Comparison of ENCODE assay signal across 28 cellular contexts in genomic region chr19:50815443-50815842, GRCh38. TPM values are rescaled to one million over a fixed set of nuclear protein-coding genes. Genes with fewer than 3 reads are reported as not detected.
"Had no signal": no experiment of that assay in that cellular context is flagged by ENCODE, and none has a peak within 500 bp of the region (broad histone marks: within the 10 kb centered on the region; RNA-seq: fewer than 3 reads in every experiment).

No MANE protein-coding gene starts in this region.

- H3K4me1 ChIP-seq: breast epithelium, colonic mucosa, SJSA1 had no signal

- H3K27ac Mint-ChIP-seq: activated CD4-positive, alpha-beta T cell treated with anti-CD3 and anti-CD28 coated beads, Interleukin-2, amount 10 ng/mL, durations not matched to agents 7 days and 5 days; activated naive CD4-positive, alpha-beta T cell treated with anti-CD3 and anti-CD28 coated beads, Interleukin-2, amount 10 ng/mL, durations not matched to agents 7 days and 5 days; activated naive CD8-positive, alpha-beta T cell treated with anti-CD3 and anti-CD28 coated beads, Interleukin-2, amount 10 ng/mL, durations not matched to agents 7 days and 5 days; activated T-helper 17 cell treated with anti-CD3 and anti-CD28 coated beads, Interleukin-2, amount 50 U/mL, for 72 hours; T-cell had no signal

- H3K36me3 ChIP-seq: adrenal gland, breast epithelium, colonic mucosa, SJSA1 had no signal

- H3K4me3 ChIP-seq: adrenal gland, breast epithelium, colonic mucosa, SJSA1 had no signal

- H3K27ac ChIP-seq: adrenal gland, breast epithelium, colonic mucosa, SJSA1 had no signal

- DNase-seq: activated CD4-positive, alpha-beta memory T cell treated with anti-CD3 and anti-CD28 coated beads for 36 hours; activated CD4-positive, alpha-beta T cell treated with anti-CD3 and anti-CD28 coated beads, Interleukin-2, amount 10 ng/mL, durations not matched to agents 7 days and 5 days; activated CD4-positive, CD25-positive, alpha-beta regulatory T cell; activated CD8-positive, alpha-beta memory T cell treated with anti-CD3 and anti-CD28 coated beads for 24 hours; activated gamma-delta T cell; activated naive CD4-positive, alpha-beta T cell treated with anti-CD3 and anti-CD28 coated beads, Interleukin-2, amount 10 ng/mL, durations not matched to agents 7 days and 5 days; activated naive CD8-positive, alpha-beta T cell treated with anti-CD3 and anti-CD28 coated beads, Interleukin-2, amount 10 ng/mL, durations not matched to agents 7 days and 5 days; activated T-cell treated with anti-CD3 and anti-CD28 coated beads, Interleukin-2, amount 50 U/mL, for 48 hours; adrenal gland; anterior cingulate cortex; caudate nucleus; colonic mucosa; NCI-H1048; NCI-H1930; NCI-H345; NCI-H510A; NCI-H526 treated with DMSO at 0.1 percent for 48 hours; PC-3; SHP77; T-cell; T-helper 2 cell; T1000 had no signal

- H3K4me3 Mint-ChIP-seq: activated CD4-positive, alpha-beta memory T cell treated with anti-CD3 and anti-CD28 coated beads for 36 hours; activated CD4-positive, alpha-beta T cell treated with anti-CD3 and anti-CD28 coated beads, Interleukin-2, amount 10 ng/mL, durations not matched to agents 7 days and 5 days; activated naive CD4-positive, alpha-beta T cell treated with anti-CD3 and anti-CD28 coated beads, Interleukin-2, amount 10 ng/mL, durations not matched to agents 7 days and 5 days; activated naive CD8-positive, alpha-beta T cell treated with anti-CD3 and anti-CD28 coated beads, Interleukin-2, amount 10 ng/mL, durations not matched to agents 7 days and 5 days had no signal

- H3K36me3 Mint-ChIP-seq: activated CD4-positive, alpha-beta memory T cell treated with anti-CD3 and anti-CD28 coated beads for 36 hours; activated naive CD4-positive, alpha-beta T cell treated with anti-CD3 and anti-CD28 coated beads, Interleukin-2, amount 10 ng/mL, durations not matched to agents 7 days and 5 days; T-cell had no signal

- FAIRE-seq: RCC 7860, TTC549 had no signal

- ATAC-seq: activated T-helper 17 cell treated with anti-CD3 and anti-CD28 coated beads, Interleukin-2, amount 50 U/mL, for 72 hours; PC-3; T-cell had no signal

- H3K9me3 Mint-ChIP-seq: activated CD4-positive, alpha-beta memory T cell treated with anti-CD3 and anti-CD28 coated beads for 36 hours; activated T-helper 17 cell treated with anti-CD3 and anti-CD28 coated beads, Interleukin-2, amount 50 U/mL, for 72 hours; T-cell had no signal

- H3K9me3 ChIP-seq: adrenal gland, breast epithelium, colonic mucosa, SJSA1 had no signal

- H3K27me3 ChIP-seq: colonic mucosa had no signal

RNA-seq across cellular contexts. Expression of gene KLK1, which starts 8.1 kb away (rescaled TPM):
- total RNA-seq: cerebellum, PC-3, SJSA1 had no signal

RNA-seq across cellular contexts. Expression of gene KLK15, which starts 17.9 kb away (rescaled TPM):
- total RNA-seq: activated CD4-positive, alpha-beta memory T cell treated with anti-CD3 and anti-CD28 coated beads for 36 hours; activated CD4-positive, alpha-beta T cell treated with anti-CD3 and anti-CD28 coated beads, Interleukin-2, amount 10 ng/mL, durations not matched to agents 7 days and 5 days; activated naive CD8-positive, alpha-beta T cell treated with anti-CD3 and anti-CD28 coated beads, Interleukin-2, amount 10 ng/mL, durations not matched to agents 7 days and 5 days; activated T-helper 17 cell treated with anti-CD3 and anti-CD28 coated beads, Interleukin-2, amount 50 U/mL, for 72 hours; breast epithelium; cerebellum; SJSA1; T-cell had no signal

RNA-seq across cellular contexts. Expression of gene ACP4, which starts 25.2 kb away (rescaled TPM):
- total RNA-seq: activated CD4-positive, alpha-beta memory T cell treated with anti-CD3 and anti-CD28 coated beads for 36 hours; activated CD4-positive, alpha-beta T cell treated with anti-CD3 and anti-CD28 coated beads, Interleukin-2, amount 10 ng/mL, durations not matched to agents 7 days and 5 days; activated naive CD8-positive, alpha-beta T cell treated with anti-CD3 and anti-CD28 coated beads, Interleukin-2, amount 10 ng/mL, durations not matched to agents 7 days and 5 days; activated T-helper 17 cell treated with anti-CD3 and anti-CD28 coated beads, Interleukin-2, amount 50 U/mL, for 72 hours; adrenal gland; breast epithelium; cerebellum; colonic mucosa; PC-3; SJSA1; T-cell had no signal
- polyA plus RNA-seq: adrenal gland had no signal

RNA-seq across cellular contexts. Expression of gene KLK3, which starts 39.3 kb away (rescaled TPM):
- total RNA-seq: activated CD4-positive, alpha-beta memory T cell treated with anti-CD3 and anti-CD28 coated beads for 36 hours; activated CD4-positive, alpha-beta T cell treated with anti-CD3 and anti-CD28 coated beads, Interleukin-2, amount 10 ng/mL, durations not matched to agents 7 days and 5 days; activated naive CD8-positive, alpha-beta T cell treated with anti-CD3 and anti-CD28 coated beads, Interleukin-2, amount 10 ng/mL, durations not matched to agents 7 days and 5 days; activated T-helper 17 cell treated with anti-CD3 and anti-CD28 coated beads, Interleukin-2, amount 50 U/mL, for 72 hours; cerebellum; PC-3; SJSA1; T-cell had no signal

RNA-seq across cellular contexts. Expression of gene GPR32, which starts 45.2 kb away (rescaled TPM):
- total RNA-seq: activated CD4-positive, alpha-beta memory T cell treated with anti-CD3 and anti-CD28 coated beads for 36 hours; activated CD4-positive, alpha-beta T cell treated with anti-CD3 and anti-CD28 coated beads, Interleukin-2, amount 10 ng/mL, durations not matched to agents 7 days and 5 days; activated naive CD8-positive, alpha-beta T cell treated with anti-CD3 and anti-CD28 coated beads, Interleukin-2, amount 10 ng/mL, durations not matched to agents 7 days and 5 days; activated T-helper 17 cell treated with anti-CD3 and anti-CD28 coated beads, Interleukin-2, amount 50 U/mL, for 72 hours; adrenal gland; breast epithelium; cerebellum; colonic mucosa; PC-3; SJSA1; T-cell had no signal
- polyA plus RNA-seq: adrenal gland had no signal
